18 cellular contexts compared by ENCODE assay signal in the genomic region with DNA sequence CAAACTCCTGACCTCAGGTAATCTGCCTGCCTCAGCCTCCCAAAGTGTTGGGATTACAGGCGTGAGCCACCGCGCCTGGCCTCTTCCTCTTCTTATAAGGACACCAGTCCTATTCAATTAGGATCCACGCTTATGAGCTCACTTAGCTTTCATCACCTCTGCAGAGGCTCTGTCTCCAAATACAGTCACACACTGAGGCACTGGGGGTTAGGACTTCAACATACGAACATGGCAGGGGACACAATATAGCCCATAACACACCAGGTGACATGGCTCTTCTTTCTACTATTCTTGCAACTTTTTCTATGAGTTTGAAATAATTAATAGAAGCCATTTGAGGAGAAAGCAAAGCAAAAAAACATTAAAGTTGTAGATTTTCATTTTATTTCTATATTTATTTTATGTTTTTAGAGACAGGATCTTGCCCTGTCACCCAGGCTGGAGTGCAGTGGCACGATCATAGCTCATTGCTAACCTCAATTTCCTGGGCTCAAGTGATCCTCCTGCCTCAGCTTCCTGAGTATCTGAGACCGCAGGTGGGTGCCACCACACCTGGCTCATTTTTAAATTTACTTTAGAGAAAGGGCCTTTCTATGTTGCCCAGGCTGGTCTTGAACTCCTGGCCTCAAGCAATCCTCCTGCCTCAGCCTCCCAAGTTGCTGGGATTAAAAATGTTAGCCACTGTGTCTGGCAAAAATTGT. TPM values are rescaled to one million over a fixed set of nuclear protein-coding genes. Genes with fewer than 3 reads are reported as not detected.
"Had no signal": no experiment of that assay in that cellular context is flagged by ENCODE, and none has a peak within 500 bp of the region (broad histone marks: within the 10 kb centered on the region; RNA-seq: fewer than 3 reads in every experiment).

No MANE protein-coding gene starts in this region.

- H3K4me1 ChIP-seq: ascending aorta, esophagus muscularis mucosa, right atrium auricular region had no signal

- H3K9me3 ChIP-seq: neutrophil, thyroid gland had no signal

- H3K27ac Mint-ChIP-seq: activated naive CD8-positive, alpha-beta T cell treated with anti-CD3 and anti-CD28 coated beads, Interleukin-2, amount 50 U/mL, for 24 hours had no signal

- DNase-seq: activated CD4-positive, CD25-positive, alpha-beta regulatory T cell treated with anti-CD3 and anti-CD28 coated beads, Interleukin-2, amount 50 U/mL, for 72 hours; activated naive CD8-positive, alpha-beta T cell treated with anti-CD3 and anti-CD28 coated beads, Interleukin-2, amount 50 U/mL, for 24 hours; activated T-cell treated with anti-CD3 and anti-CD28 coated beads for 4 hours; hypothalamus; stimulated activated CD4-positive, alpha-beta T cell treated with anti-CD3 and anti-CD28 coated beads, Interleukin-4, amount 100 ng/mL, for 4 hours; SW 1271; T-helper 9 cell; thyroid gland had no signal

- H3K27me3 ChIP-seq: ascending aorta, right atrium auricular region, thyroid gland had no signal

- H3K4me3 Mint-ChIP-seq: activated naive CD8-positive, alpha-beta T cell treated with anti-CD3 and anti-CD28 coated beads, Interleukin-2, amount 50 U/mL, for 24 hours had no signal

- H3K4me3 ChIP-seq: ascending aorta, esophagus muscularis mucosa, right atrium auricular region, skin epidermis, thyroid gland had no signal

- H3K27ac ChIP-seq: ascending aorta, esophagus muscularis mucosa, neutrophil, right atrium auricular region, thyroid gland had no signal

- H3K36me3 ChIP-seq: ascending aorta, esophagus muscularis mucosa, neutrophil, right atrium auricular region, thyroid gland had no signal

RNA-seq across cellular contexts. Expression of a gene that starts 6.0 kb away (rescaled TPM):
- total RNA-seq: ascending aorta, bronchial epithelial cell, fibroblast of villous mesenchyme, lower leg skin, myocyte, posterior vena cava, right atrium auricular region, thyroid gland had no signal
